ENCODE assay signal across 1 cellular context in genomic region chr2:196316050-196316430, GRCh38.
TF ChIP-seq lines count a peak whose summit lies in the region.

No MANE protein-coding gene starts in this region.

TF ChIP-seq in IMR-90, 13 proteins besides CTCF, POLR2A, EP300 and RAD21:
- TF ChIP-seq FOS (IDR thresholded peaks at IDR 0.05; ENCODE audit: low read depth, low read length) (no peak; the same call in 1 of the 2 replicates), MAZ (IDR thresholded peaks at IDR 0.05; ENCODE audit: borderline replicate concordance, low read depth, low read length) (no peak), CHD1 (IDR thresholded peaks at IDR 0.05; ENCODE audit: low read depth, low read length) (no peak)
